1 cellular context compared by ENCODE assay signal in the genomic region with DNA sequence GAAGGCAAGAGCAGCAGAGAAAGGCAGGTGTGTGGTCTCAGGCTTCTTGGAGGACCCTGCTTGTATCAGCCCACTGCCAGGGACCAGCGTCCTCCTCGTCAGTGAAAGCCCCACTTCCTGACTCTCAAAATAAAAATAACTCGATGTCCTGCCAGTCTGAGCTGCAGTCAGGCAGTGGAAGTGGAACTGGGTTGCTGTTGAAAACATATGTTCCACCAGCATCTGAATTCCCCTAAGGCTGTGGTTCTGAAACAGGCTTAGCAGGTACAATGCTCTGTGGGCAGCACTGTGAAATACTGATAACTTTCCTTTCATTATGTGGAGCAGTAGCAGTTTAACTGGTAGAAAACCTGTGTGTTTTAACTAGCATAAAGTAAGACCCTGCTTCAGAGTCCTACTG.
TF ChIP-seq lines count a peak whose summit lies in the region.

No MANE protein-coding gene starts in this region.

TF ChIP-seq in GM12878, 131 proteins besides CTCF, POLR2A, EP300 and RAD21 (continued from another document and continues in another):
- TF ChIP-seq, protein P1, sequence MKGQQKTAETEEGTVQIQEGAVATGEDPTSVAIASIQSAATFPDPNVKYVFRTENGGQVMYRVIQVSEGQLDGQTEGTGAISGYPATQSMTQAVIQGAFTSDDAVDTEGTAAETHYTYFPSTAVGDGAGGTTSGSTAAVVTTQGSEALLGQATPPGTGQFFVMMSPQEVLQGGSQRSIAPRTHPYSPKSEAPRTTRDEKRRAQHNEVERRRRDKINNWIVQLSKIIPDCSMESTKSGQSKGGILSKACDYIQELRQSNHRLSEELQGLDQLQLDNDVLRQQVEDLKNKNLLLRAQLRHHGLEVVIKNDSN (IDR thresholded peaks at IDR 0.05; ENCODE audit: borderline replicate concordance, extremely low read length, insufficient read depth, low read depth, low read length) = no peak
- TF ChIP-seq BHLHE40 (IDR thresholded peaks at IDR 0.05; ENCODE audit: borderline replicate concordance in 1 of 2, low read depth in 2 of 2, low read length in 1 of 2) (no peak), ASH2L (IDR thresholded peaks at IDR 0.05; ENCODE audit: borderline replicate concordance, low read depth) (no peak), NKRF (conservative IDR thresholded peaks at IDR 0.05) (no peak), TBL1XR1 (IDR thresholded peaks at IDR 0.05; ENCODE audit: low read depth, low read length) (no peak), SUZ12 (IDR thresholded peaks at IDR 0.05; ENCODE audit: unreplicated experiment) (no peak), RAD51 (IDR thresholded peaks at IDR 0.05) (no peak), CBFB (IDR thresholded peaks at IDR 0.05; ENCODE audit: low read depth) (0 out of 2 replicates have a peak, but pooled peaks have one; percentile 15), ETV6 (conservative IDR thresholded peaks at IDR 0.05 in 1 of 2, IDR thresholded peaks at IDR 0.05 in 1 of 2; ENCODE audit: borderline replicate concordance in 1 of 2, low read depth in 1 of 2) (0 out of 4 replicates have a peak, but pooled peaks of 1 of the 2 experiments have one; percentile 25), ZBTB33 (IDR thresholded peaks at IDR 0.05) (no peak), CHD2 (IDR thresholded peaks at IDR 0.05; ENCODE audit: borderline replicate concordance, low read depth, low read length) (no peak), SMAD1 (IDR thresholded peaks at IDR 0.05; ENCODE audit: low read depth, partially characterized antibody) (no peak), ZNF217 (IDR thresholded peaks at IDR 0.05) (no peak), IRF4 (IDR thresholded peaks at IDR 0.05; ENCODE audit: low read depth, low read length) (no peak), MLLT1 (IDR thresholded peaks at IDR 0.05) (no peak), BCL11A (IDR thresholded peaks at IDR 0.05; ENCODE audit: low read depth, low read length) (no peak), RCOR1 (conservative IDR thresholded peaks at IDR 0.05; ENCODE audit: low read depth, low read length) (no peak), STAT1 (conservative IDR thresholded peaks at IDR 0.05) (no peak), CEBPB (IDR thresholded peaks at IDR 0.05; ENCODE audit: borderline replicate concordance in 1 of 2, low read depth in 2 of 2, low read length in 2 of 2) (no peak), PAX5 (IDR thresholded peaks at IDR 0.05; ENCODE audit: borderline replicate concordance, low read depth, low read length) (0 out of 2 replicates have a peak, but pooled peaks have one; percentile 26), MXI1 (IDR thresholded peaks at IDR 0.05; ENCODE audit: low read depth, low read length) (no peak), ZBED1 (IDR thresholded peaks at IDR 0.05; ENCODE audit: borderline replicate concordance) (no peak; the same call in 1 of the 2 replicates), LARP7 (IDR thresholded peaks at IDR 0.05) (no peak), KLF5 (IDR thresholded peaks at IDR 0.05; ENCODE audit: partially characterized antibody) (no peak), JUNB (IDR thresholded peaks at IDR 0.05) (no peak), SPI1 (IDR thresholded peaks at IDR 0.05; ENCODE audit: borderline replicate concordance, insufficient read depth, low read depth, low read length) (peak; percentile 59; the same call in 1 of the 2 replicates), POU2F2 (IDR thresholded peaks at IDR 0.05; ENCODE audit: borderline replicate concordance, low read depth, low read length) (no peak; the same call in 2 of the 3 replicates), SMAD5 (IDR thresholded peaks at IDR 0.05; ENCODE audit: low read depth) (no peak), NR2C1 (IDR thresholded peaks at IDR 0.05) (no peak), HDGF (IDR thresholded peaks at IDR 0.05) (no peak), GABPA (IDR thresholded peaks at IDR 0.05; ENCODE audit: low read depth) (0 out of 2 replicates have a peak, but pooled peaks have one; percentile 25), SREBF2 (IDR thresholded peaks at IDR 0.05; ENCODE audit: low read length) (no peak), CHD4 (IDR thresholded peaks at IDR 0.05) (no peak), HSF1 (IDR thresholded peaks at IDR 0.05; ENCODE audit: low read depth, low read length) (no peak), IRF5 (IDR thresholded peaks at IDR 0.05; ENCODE audit: borderline replicate concordance) (no peak), KAT2A (conservative IDR thresholded peaks at IDR 0.05; ENCODE audit: control insufficient read depth, low read depth, low read length) (no peak), BACH1 (IDR thresholded peaks at IDR 0.05; ENCODE audit: borderline replicate concordance) (no peak), IKZF2 (IDR thresholded peaks at IDR 0.05) (peak; percentile 63 to 69; a peak in 2 of 4 replicates)
- TF ChIP-seq, protein P2, sequence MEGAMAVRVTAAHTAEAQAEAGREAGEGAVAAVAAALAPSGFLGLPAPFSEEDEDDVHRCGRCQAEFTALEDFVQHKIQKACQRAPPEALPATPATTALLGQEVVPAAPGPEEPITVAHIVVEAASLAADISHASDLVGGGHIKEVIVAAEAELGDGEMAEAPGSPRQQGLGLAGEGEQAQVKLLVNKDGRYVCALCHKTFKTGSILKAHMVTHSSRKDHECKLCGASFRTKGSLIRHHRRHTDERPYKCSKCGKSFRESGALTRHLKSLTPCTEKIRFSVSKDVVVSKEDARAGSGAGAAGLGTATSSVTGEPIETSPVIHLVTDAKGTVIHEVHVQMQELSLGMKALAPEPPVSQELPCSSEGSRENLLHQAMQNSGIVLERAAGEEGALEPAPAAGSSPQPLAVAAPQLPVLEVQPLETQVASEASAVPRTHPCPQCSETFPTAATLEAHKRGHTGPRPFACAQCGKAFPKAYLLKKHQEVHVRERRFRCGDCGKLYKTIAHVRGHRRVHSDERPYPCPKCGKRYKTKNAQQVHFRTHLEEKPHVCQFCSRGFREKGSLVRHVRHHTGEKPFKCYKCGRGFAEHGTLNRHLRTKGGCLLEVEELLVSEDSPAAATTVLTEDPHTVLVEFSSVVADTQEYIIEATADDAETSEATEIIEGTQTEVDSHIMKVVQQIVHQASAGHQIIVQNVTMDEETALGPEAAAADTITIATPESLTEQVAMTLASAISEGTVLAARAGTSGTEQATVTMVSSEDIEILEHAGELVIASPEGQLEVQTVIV (IDR thresholded peaks at IDR 0.05; ENCODE audit: borderline replicate concordance, partially characterized antibody) = no peak
- TF ChIP-seq, protein P3, sequence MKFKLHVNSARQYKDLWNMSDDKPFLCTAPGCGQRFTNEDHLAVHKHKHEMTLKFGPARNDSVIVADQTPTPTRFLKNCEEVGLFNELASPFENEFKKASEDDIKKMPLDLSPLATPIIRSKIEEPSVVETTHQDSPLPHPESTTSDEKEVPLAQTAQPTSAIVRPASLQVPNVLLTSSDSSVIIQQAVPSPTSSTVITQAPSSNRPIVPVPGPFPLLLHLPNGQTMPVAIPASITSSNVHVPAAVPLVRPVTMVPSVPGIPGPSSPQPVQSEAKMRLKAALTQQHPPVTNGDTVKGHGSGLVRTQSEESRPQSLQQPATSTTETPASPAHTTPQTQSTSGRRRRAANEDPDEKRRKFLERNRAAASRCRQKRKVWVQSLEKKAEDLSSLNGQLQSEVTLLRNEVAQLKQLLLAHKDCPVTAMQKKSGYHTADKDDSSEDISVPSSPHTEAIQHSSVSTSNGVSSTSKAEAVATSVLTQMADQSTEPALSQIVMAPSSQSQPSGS (IDR thresholded peaks at IDR 0.05; ENCODE audit: low read length) = no peak
- TF ChIP-seq, protein P4, sequence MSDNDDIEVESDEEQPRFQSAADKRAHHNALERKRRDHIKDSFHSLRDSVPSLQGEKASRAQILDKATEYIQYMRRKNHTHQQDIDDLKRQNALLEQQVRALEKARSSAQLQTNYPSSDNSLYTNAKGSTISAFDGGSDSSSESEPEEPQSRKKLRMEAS (IDR thresholded peaks at IDR 0.05; ENCODE audit: low read depth, low read length) = no peak
- TF ChIP-seq, protein P5, sequence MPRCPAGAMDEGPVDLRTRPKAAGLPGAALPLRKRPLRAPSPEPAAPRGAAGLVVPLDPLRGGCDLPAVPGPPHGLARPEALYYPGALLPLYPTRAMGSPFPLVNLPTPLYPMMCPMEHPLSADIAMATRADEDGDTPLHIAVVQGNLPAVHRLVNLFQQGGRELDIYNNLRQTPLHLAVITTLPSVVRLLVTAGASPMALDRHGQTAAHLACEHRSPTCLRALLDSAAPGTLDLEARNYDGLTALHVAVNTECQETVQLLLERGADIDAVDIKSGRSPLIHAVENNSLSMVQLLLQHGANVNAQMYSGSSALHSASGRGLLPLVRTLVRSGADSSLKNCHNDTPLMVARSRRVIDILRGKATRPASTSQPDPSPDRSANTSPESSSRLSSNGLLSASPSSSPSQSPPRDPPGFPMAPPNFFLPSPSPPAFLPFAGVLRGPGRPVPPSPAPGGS (IDR thresholded peaks at IDR 0.05; ENCODE audit: borderline replicate concordance, insufficient read depth, low read depth, low read length, poor library complexity, severe bottlenecking) = no peak
- TF ChIP-seq, protein P6, sequence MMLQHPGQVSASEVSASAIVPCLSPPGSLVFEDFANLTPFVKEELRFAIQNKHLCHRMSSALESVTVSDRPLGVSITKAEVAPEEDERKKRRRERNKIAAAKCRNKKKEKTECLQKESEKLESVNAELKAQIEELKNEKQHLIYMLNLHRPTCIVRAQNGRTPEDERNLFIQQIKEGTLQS (IDR thresholded peaks at IDR 0.05; ENCODE audit: borderline replicate concordance, extremely low read depth, low read depth, low read length) = no peak
